ENCODE assay signal across 8 cellular contexts in the genomic region with DNA sequence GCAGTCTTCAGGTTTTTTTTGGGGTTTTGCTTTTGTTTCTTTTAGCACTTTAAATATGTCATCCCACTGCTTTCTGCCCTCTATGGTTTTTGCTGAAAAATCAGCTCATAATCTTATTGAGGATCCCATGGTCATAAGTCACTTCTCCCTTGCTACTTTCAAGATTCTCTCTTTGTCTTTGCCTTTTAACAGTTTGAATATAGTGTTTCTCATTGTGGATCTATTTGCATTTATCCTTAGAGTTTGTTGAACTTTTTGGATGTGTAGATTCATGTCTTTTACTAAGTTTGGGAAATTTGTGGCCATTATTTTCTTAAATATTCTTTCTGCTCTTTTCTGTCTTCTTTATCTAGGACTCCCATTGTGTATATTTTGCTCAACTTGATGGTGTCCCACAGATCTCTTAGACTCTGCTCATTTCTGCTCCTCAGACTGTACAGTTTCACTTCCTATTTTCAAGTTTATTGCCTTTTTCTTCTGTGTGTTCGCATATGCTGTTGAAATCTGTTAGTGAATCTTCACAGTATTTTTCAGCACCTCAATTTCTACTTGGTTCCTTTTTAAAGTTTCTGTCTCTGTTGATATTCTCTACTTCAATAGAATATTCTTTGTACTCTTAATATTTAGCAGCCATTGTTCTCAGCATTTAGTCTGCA.
DNase-seq lines count a peak whose midpoint lies in the region; ATAC-seq and TF ChIP-seq lines count a peak whose summit lies in the region.

No MANE protein-coding gene starts in this region.

- ATAC-seq in HG03095 (IDR thresholded peaks at IDR 0.05; ENCODE audit: unreplicated experiment) = peak; percentile 86

- H3K36me3 Mint-ChIP-seq in progenitor cell of endocrine pancreas (ENCODE audit: insufficient read depth) = peaks cover 20% of the 10 kb centered on the region

- H3K27ac Mint-ChIP-seq in progenitor cell of endocrine pancreas = no peak overlapping the region

- H3K4me1 Mint-ChIP-seq in progenitor cell of endocrine pancreas (ENCODE audit: low read depth) = no peaks in the 10 kb centered on the region

- no peak for TF ChIP-seq CTCF in progenitor cell of endocrine pancreas (IDR thresholded peaks at IDR 0.05; ENCODE audit: unreplicated experiment)

- DNase-seq in CD1c-positive myeloid dendritic cell (ENCODE audit: extremely low spot score) (peak; percentile 85), GM19240 (ENCODE audit: insufficient read length, low spot score) (peak; percentile 17), SKM-1 treated with dmso at 0.1 percent for 144 hours (lab: John Stamatoyannopoulos, UW; ENCODE audit: unreplicated experiment) (peak; percentile 43), NCI-H1417 treated with DMSO at 0.1 percent for 48 hours (lab: John Stamatoyannopoulos, UW) (no peak), NK-92 (lab: John Stamatoyannopoulos, UW; ENCODE audit: unreplicated experiment) (no peak), NCI-H526 (lab: John Stamatoyannopoulos, UW) (no peak), progenitor cell of endocrine pancreas (ENCODE audit: low spot score, unreplicated experiment) (no peak)

- no peak overlapping the region for H3K4me3 Mint-ChIP-seq in progenitor cell of endocrine pancreas (ENCODE audit: low read depth)

- no peaks in the 10 kb centered on the region for H3K27me3 Mint-ChIP-seq in progenitor cell of endocrine pancreas

- peaks cover 7% of the 10 kb centered on the region for H3K9me3 Mint-ChIP-seq in progenitor cell of endocrine pancreas (ENCODE audit: low read depth)

Comparison
In these comparisons a context has a peak if more than half of its experiments do, and no peak if none do; other contexts are left out.
1. DNase-seq: peak in CD1c-positive myeloid dendritic cell (single experiment), GM19240 (single experiment) and SKM-1 treated with dmso at 0.1 percent for 144 hours (single experiment); none in NCI-H1417 treated with DMSO at 0.1 percent for 48 hours (single experiment), NK-92 (single experiment), NCI-H526 (0 of 2) and progenitor cell of endocrine pancreas (single experiment).